In the genomic region with DNA sequence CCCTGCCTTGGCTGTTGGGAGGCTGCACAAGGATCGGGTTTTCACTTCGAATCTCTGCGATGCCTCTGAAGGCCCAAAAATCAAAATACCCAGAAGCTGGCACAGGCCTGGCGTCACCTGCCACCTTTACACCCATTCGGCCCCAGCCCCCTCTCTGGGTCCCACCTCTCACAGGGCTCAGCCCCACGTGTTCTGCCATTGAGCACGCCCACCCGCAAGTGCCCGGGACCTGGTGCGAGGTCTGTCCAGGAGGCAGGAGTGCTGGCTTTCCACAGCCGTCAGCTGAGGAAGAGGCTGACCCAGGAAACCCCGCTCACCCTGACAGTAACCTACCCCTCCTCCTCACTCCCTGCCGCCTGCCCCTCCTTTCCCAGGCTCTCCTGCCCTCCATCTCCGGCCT, we compare ENCODE assay signal across 16 cellular contexts. TPM values are rescaled to one million over a fixed set of nuclear protein-coding genes. Genes with fewer than 3 reads are reported as not detected.
"Had no signal": no experiment of that assay in that cellular context is flagged by ENCODE, and none has a peak within 500 bp of the region (broad histone marks: within the 10 kb centered on the region; RNA-seq: fewer than 3 reads in every experiment).

No MANE protein-coding gene starts in this region.

- H3K27me3 Mint-ChIP-seq: activated naive CD8-positive, alpha-beta T cell had no signal

- H3K27ac ChIP-seq: ascending aorta, prostate gland, thyroid gland had no signal

- H3K27me3 ChIP-seq: ascending aorta, heart left ventricle, thyroid gland had no signal

- H3K4me1 ChIP-seq: ascending aorta had no signal

- H3K9me3 Mint-ChIP-seq: natural killer cell had no signal

- H3K4me3 ChIP-seq: ascending aorta, heart left ventricle, mucosa of descending colon, prostate gland, thyroid gland had no signal

- H3K9me3 ChIP-seq: ascending aorta, heart left ventricle, mucosa of descending colon, prostate gland, thyroid gland had no signal

- H3K4me3 Mint-ChIP-seq: activated naive CD8-positive, alpha-beta T cell; natural killer cell had no signal

- H3K36me3 Mint-ChIP-seq: activated naive CD8-positive, alpha-beta T cell had no signal

- ATAC-seq: heart left ventricle, mucosa of descending colon, natural killer cell, sciatic nerve had no signal

- DNase-seq: activated CD4-positive, alpha-beta T cell treated with anti-CD3 and anti-CD28 coated beads for 4 hours; effector CD4-positive, alpha-beta T cell; mucosa of descending colon; natural killer cell; occipital lobe; stimulated activated CD4-positive, alpha-beta T cell treated with anti-CD3 and anti-CD28 coated beads, Interleukin-12 subunit alpha, Interleukin-12 subunit beta, amount 100 ng/mL, for 4 hours; T1000; thyroid gland had no signal

RNA-seq across cellular contexts. Expression of gene PADI6, which starts 53.8 kb away (rescaled TPM):
- total RNA-seq: ascending aorta, frontal cortex, heart left ventricle, lung microvascular endothelial cell, mucosa of descending colon, natural killer cell, occipital lobe, prostate gland, sciatic nerve, SK-MEL-5, thyroid gland had no signal
- polyA plus RNA-seq: heart left ventricle had no signal
